In genomic region chr21:44085491-44086321, GRCh38 we compare ENCODE assay signal across 9 cellular contexts. TPM values are rescaled to one million over a fixed set of nuclear protein-coding genes. Genes with fewer than 3 reads are reported as not detected.
DNase-seq lines count a peak whose midpoint lies in the region; ATAC-seq and TF ChIP-seq lines count a peak whose summit lies in the region.
"Had no signal": no experiment of that assay in that cellular context is flagged by ENCODE, and none has a peak within 500 bp of the region (broad histone marks: within the 10 kb centered on the region; RNA-seq: fewer than 3 reads in every experiment).

No MANE protein-coding gene starts in this region.

- no peak for TF ChIP-seq POLR2A in ovary (IDR thresholded peaks at IDR 0.05)

- H3K4me2 ChIP-seq in PC-9, result no peak overlapping the region

- TF ChIP-seq EP300 in ovary (IDR thresholded peaks at IDR 0.05), result no peak

- no peak overlapping the region for H3K4me3 ChIP-seq in PC-9
- no peak overlapping the region for H3K4me3 ChIP-seq in ovary

- no peaks in the 10 kb centered on the region for H3K9me2 ChIP-seq in PC-9 (ENCODE audit: insufficient read depth)

- CTCF ChIA-PET in PC-9 (lab: Charles Lee), result no interaction called here

- H3K79me2 ChIP-seq in PC-9 (ENCODE audit: low read depth), result no peaks in the 10 kb centered on the region

- no peaks in the 10 kb centered on the region for H3K27me3 Mint-ChIP-seq in activated naive CD8-positive, alpha-beta T cell treated with anti-CD3 and anti-CD28 coated beads, Interleukin-2, amount 10 ng/mL, durations not matched to agents 7 days and 5 days

- TF ChIP-seq CTCF in PC-9 (conservative IDR thresholded peaks at IDR 0.05) (no peak), ovary (IDR thresholded peaks at IDR 0.05) (no peak)

- no peaks in the 10 kb centered on the region for H3K9me3 ChIP-seq in PC-9 (ENCODE audit: insufficient read depth, low read depth)
- no peaks in the 10 kb centered on the region for H3K9me3 ChIP-seq in ovary

- H3K27me3 ChIP-seq in PC-9 (ENCODE audit: insufficient read depth, low read depth) (no peaks in the 10 kb centered on the region), ovary (no peaks in the 10 kb centered on the region)

- peak; percentile 85 for DNase-seq in COLO829 (ENCODE audit: low spot score)
- DNase-seq in activated naive CD8-positive, alpha-beta T cell treated with anti-CD3 and anti-CD28 coated beads, Interleukin-2, amount 10 ng/mL, durations not matched to agents 7 days and 5 days, result no peak
- peak; percentile 75 for DNase-seq in cardiac septum (ENCODE audit: low spot score)
- DNase-seq in posterior vena cava (ENCODE audit: low spot score), result peak; percentile 63
- DNase-seq in PC-9, result no peak
- DNase-seq in ovary, result no peak

- H3K4me1 Mint-ChIP-seq in activated naive CD8-positive, alpha-beta T cell treated with anti-CD3 and anti-CD28 coated beads, Interleukin-2, amount 10 ng/mL, durations not matched to agents 7 days and 5 days, result peaks cover 85% of the 10 kb centered on the region

- no peak for ATAC-seq in activated naive CD8-positive, alpha-beta T cell treated with anti-CD3 and anti-CD28 coated beads, Interleukin-2, amount 10 ng/mL, durations not matched to agents 7 days and 5 days (ENCODE audit: low read depth)
- no peak for ATAC-seq in GM21717 (IDR thresholded peaks at IDR 0.05; ENCODE audit: unreplicated experiment)
- ATAC-seq in GM18870 (IDR thresholded peaks at IDR 0.05; ENCODE audit: unreplicated experiment), result no peak
- ATAC-seq: Panc1 had no signal

- WGBS in ovary, 3 donors, result 68 to 81% (median 71%) methylated on average over 15 of the region's 15 CpGs

- POLR2A ChIA-PET in activated naive CD8-positive, alpha-beta T cell treated with anti-CD3 and anti-CD28 coated beads, Interleukin-2, amount 10 ng/mL, durations not matched to agents 7 days and 5 days (lab: Charles Lee), result interaction anchor here (0.6 to 4.9 kb wide), 6 partner anchors 10 to 101 kb away, joined by 3 to 51 read pairs (median 5); partner anchors contain the start of gene TRAPPC10
- POLR2A ChIA-PET in PC-9 (lab: Charles Lee; ENCODE audit: unreplicated experiment), result no interaction called here

- H3K27ac Mint-ChIP-seq in activated naive CD8-positive, alpha-beta T cell treated with anti-CD3 and anti-CD28 coated beads, Interleukin-2, amount 10 ng/mL, durations not matched to agents 7 days and 5 days, result peak overlapping the region; percentile 92

- H3K9me3 Mint-ChIP-seq in activated naive CD8-positive, alpha-beta T cell treated with anti-CD3 and anti-CD28 coated beads, Interleukin-2, amount 10 ng/mL, durations not matched to agents 7 days and 5 days, result no peaks in the 10 kb centered on the region

- H3K36me3 ChIP-seq in PC-9 (ENCODE audit: low read depth), result no peaks in the 10 kb centered on the region
- H3K36me3 ChIP-seq in ovary, result no peaks in the 10 kb centered on the region

- no TSS peak for BruUV-seq in PC-9 (replicated peaks; lab: Mats Ljungman, UMichigan)

- no peak overlapping the region for H2AFZ ChIP-seq in PC-9

- no peaks in the 10 kb centered on the region for H4K20me1 ChIP-seq in PC-9 (ENCODE audit: insufficient read depth)

- peaks cover 19% of the 10 kb centered on the region for H3K4me1 ChIP-seq in PC-9 (replicated peaks; ENCODE audit: insufficient read depth)
- no peaks in the 10 kb centered on the region for H3K4me1 ChIP-seq in ovary (ENCODE audit: insufficient read depth)

- H3K27ac ChIP-seq in PC-9 (no peak overlapping the region), ovary (no peak overlapping the region)

- peak overlapping the region; percentile 83 for H3K4me3 Mint-ChIP-seq in activated naive CD8-positive, alpha-beta T cell treated with anti-CD3 and anti-CD28 coated beads, Interleukin-2, amount 10 ng/mL, durations not matched to agents 7 days and 5 days

- H3F3A ChIP-seq in PC-9 (ENCODE audit: insufficient read depth, low read depth), result peaks cover 9% of the 10 kb centered on the region; the same call in 1 of the 2 replicates

- intact Hi-C loops in cardiac septum (cut with DNase I), result no loop called here
- intact Hi-C loops in posterior vena cava (cut with DNase I), result loop anchor here in 1 of 2 donors (2.0 kb wide), 1 partner anchor 31 kb away; no protein-coding TSS in a partner anchor
- intact Hi-C loops in PC-9 (cut with micrococcal nuclease; ENCODE audit: unreplicated experiment), result no loop called here
- intact Hi-C loops in ovary (cut with DNase I), result no loop called here

- peaks cover 75% of the 10 kb centered on the region for H3K36me3 Mint-ChIP-seq in activated naive CD8-positive, alpha-beta T cell treated with anti-CD3 and anti-CD28 coated beads, Interleukin-2, amount 10 ng/mL, durations not matched to agents 7 days and 5 days

RNA-seq across cellular contexts. Expression of gene PWP2, which starts 21.5 kb away (rescaled TPM):
- total RNA-seq in activated naive CD8-positive, alpha-beta T cell treated with anti-CD3 and anti-CD28 coated beads, Interleukin-2, amount 10 ng/mL, durations not matched to agents 7 days and 5 days, result 10 to 100 TPM in 1 of 2 experiments, 1 to 10 TPM in 1; 4.5 to 12.2 TPM
- total RNA-seq in cardiac septum, result 1.6 TPM
- 1 to 10 TPM; 4.5 to 5.4 TPM for total RNA-seq in posterior vena cava
- 22.6 and 22.9 TPM in 2 replicates for total RNA-seq in PC-9 (2021)
- total RNA-seq in ovary, result 1 to 10 TPM; 1.9 to 9.3 (median 4.4) TPM
- 1 to 10 TPM; 1.2 to 4.0 TPM for polyA plus RNA-seq in ovary

RNA-seq across cellular contexts. Expression of gene GATD3, which starts 47.8 kb away (rescaled TPM):
- total RNA-seq in activated naive CD8-positive, alpha-beta T cell treated with anti-CD3 and anti-CD28 coated beads, Interleukin-2, amount 10 ng/mL, durations not matched to agents 7 days and 5 days, result 10 to 100 TPM; 12.7 to 14.6 TPM
- total RNA-seq in cardiac septum, result 11.5 TPM
- 1 to 10 TPM; 6.1 to 8.4 TPM for total RNA-seq in posterior vena cava
- 49.1 and 67.7 TPM in 2 replicates for total RNA-seq in PC-9 (2021)
- total RNA-seq in ovary, result 10 to 100 TPM in 5 of 7 donors, 1 to 10 TPM in 2; 5.6 to 16.4 (median 11.7) TPM
- 1 to 10 TPM; 4.3 to 7.4 TPM for polyA plus RNA-seq in ovary

Comparison
In these comparisons a context has a peak if more than half of its experiments do, and no peak if none do; other contexts are left out.
1. DNase-seq: peak in COLO829 (single experiment), cardiac septum (single experiment) and posterior vena cava (single experiment); none in activated naive CD8-positive, alpha-beta T cell treated with anti-CD3 and anti-CD28 coated beads, Interleukin-2, amount 10 ng/mL, durations not matched to agents 7 days and 5 days (single experiment), PC-9 (0 of 2) and ovary (0 of 5).